23 cellular contexts compared by ENCODE assay signal in genomic region chr7:26065652-26066051, GRCh38.
DNase-seq lines count a peak whose midpoint lies in the region; ATAC-seq, FAIRE-seq and TF ChIP-seq lines count a peak whose summit lies in the region.
"Had no signal": no experiment of that assay in that cellular context is flagged by ENCODE, and none has a peak within 500 bp of the region (broad histone marks: within the 10 kb centered on the region; RNA-seq: fewer than 3 reads in every experiment).

No MANE protein-coding gene starts in this region.

- DNase-seq in D341Med (ENCODE audit: low spot score): peak; percentile 52
- peak; percentile 12 for DNase-seq in NCI-H524 treated with DMSO at 0.1 percent for 48 hours (lab: John Stamatoyannopoulos, UW)
- DNase-seq in SK-N-DZ (ENCODE audit: low spot score): peak; percentile 81
- DNase-seq in WERI-Rb-1: peak; percentile 55
- DNase-seq in HUDEP-2 (lab: John Stamatoyannopoulos, UW; ENCODE audit: unreplicated experiment in 76 of 76): no peak
- no peak for DNase-seq in heart right ventricle
- no peak for DNase-seq in RCC 7860 (ENCODE audit: low spot score)
- no peak for DNase-seq in urothelium cell line (ENCODE audit: low spot score)
- DNase-seq: CD4-positive, CD25-positive, alpha-beta regulatory T cell; CD8-positive, alpha-beta memory T cell; DMS153; DND-41; GM23248; H7; HCEC 1CT had no signal

- no peaks in the 10 kb centered on the region for H3K9me3 ChIP-seq in WERI-Rb-1 (ENCODE audit: severe bottlenecking)
- no peaks in the 10 kb centered on the region for H3K9me3 ChIP-seq in heart right ventricle
- H3K9me3 ChIP-seq: BLaER1 had no signal

- no peak for ATAC-seq in heart right ventricle
- ATAC-seq: GM12878 had no signal

- H3K27ac ChIP-seq in WERI-Rb-1 (no peak overlapping the region), heart right ventricle (no peak overlapping the region)
- H3K27ac ChIP-seq: 22Rv1, BLaER1, C4-2B, GM23248 had no signal

- no peak overlapping the region for H3K4me3 ChIP-seq in WERI-Rb-1 (ENCODE audit: low read depth, low read length)
- H3K4me3 ChIP-seq in heart right ventricle: no peak overlapping the region
- H3K4me3 ChIP-seq: BLaER1, GM12878, GM23248 had no signal

- TF ChIP-seq CTCF in WERI-Rb-1 (IDR thresholded peaks at IDR 0.05; ENCODE audit: low read depth, low read length) (no peak), heart right ventricle (IDR thresholded peaks at IDR 0.05) (no peak)

- H3K36me3 ChIP-seq in WERI-Rb-1 (no peaks in the 10 kb centered on the region), heart right ventricle (no peaks in the 10 kb centered on the region)
- H3K36me3 ChIP-seq: BLaER1 had no signal

- FAIRE-seq in RCC 7860 (lab: Jason Lieb, UNC) (no peak), urothelium cell line (lab: Jason Lieb, UNC) (no peak)
- FAIRE-seq: A204.1, G401.6, GM12878, GM19239, H1 had no signal

- peaks cover 0 to 2% (median 0%) of the 10 kb centered on the region in 9 donors for H3K4me1 ChIP-seq in heart right ventricle

- H3K27me3 ChIP-seq in WERI-Rb-1 (ENCODE audit: insufficient read depth, low read depth, severe bottlenecking) (no peaks in the 10 kb centered on the region), heart right ventricle (peaks cover 0 to 57% (median 39%) of the 10 kb centered on the region in 7 donors)
- H3K27me3 ChIP-seq: BLaER1 had no signal

- WGBS in heart right ventricle, 2 donors: 67 to 68% methylated on average over 5 of the region's 5 CpGs

- intact Hi-C loops in heart right ventricle (cut with DNase I): no loop called here

Comparison
In these comparisons a context has a peak if more than half of its experiments do, and no peak if none do; other contexts are left out.
1. DNase-seq: peak in D341Med (single experiment), NCI-H524 treated with DMSO at 0.1 percent for 48 hours (single experiment), SK-N-DZ (single experiment) and WERI-Rb-1 (single experiment); none in HUDEP-2 (0 of 76), heart right ventricle (0 of 2), RCC 7860 (single experiment) and urothelium cell line (single experiment).